In genomic region chr22:24555160-24555495, GRCh38 we compare ENCODE assay signal across 8 cellular contexts. TPM values are rescaled to one million over a fixed set of nuclear protein-coding genes. Genes with fewer than 3 reads are reported as not detected.
DNase-seq lines count a peak whose midpoint lies in the region; ATAC-seq and TF ChIP-seq lines count a peak whose summit lies in the region.

No MANE protein-coding gene starts in this region.

- no peak for TF ChIP-seq CTCF in BE2C (IDR thresholded peaks at IDR 0.05; ENCODE audit: low read depth, low read length)

- H3K4me1 Mint-ChIP-seq in activated CD4-positive, alpha-beta T cell treated with anti-CD3 and anti-CD28 coated beads, Interleukin-2, amount 10 ng/mL, durations not matched to agents 7 days and 5 days = peaks cover 68% of the 10 kb centered on the region

- CTCF ChIA-PET in activated CD4-positive, alpha-beta T cell treated with anti-CD3 and anti-CD28 coated beads, Interleukin-2, amount 10 ng/mL, durations not matched to agents 7 days and 5 days (lab: Charles Lee) = interaction anchor here (1.4 to 1.5 kb wide), 2 partner anchors 11 to 18 kb away, joined by 5 read pairs; no protein-coding TSS in a partner anchor

- POLR2A ChIA-PET in activated CD4-positive, alpha-beta T cell treated with anti-CD3 and anti-CD28 coated beads, Interleukin-2, amount 10 ng/mL, durations not matched to agents 7 days and 5 days (lab: Charles Lee) = interaction anchor here (1.0 to 1.4 kb wide), 3 partner anchors 9 to 357 kb away, joined by 3 to 5 read pairs (median 4); no protein-coding TSS in a partner anchor

- H3K4me3 Mint-ChIP-seq in activated CD4-positive, alpha-beta T cell treated with anti-CD3 and anti-CD28 coated beads, Interleukin-2, amount 10 ng/mL, durations not matched to agents 7 days and 5 days = peak overlapping the region; percentile 89

- peak; percentile 56 for ATAC-seq in HG03457 (IDR thresholded peaks at IDR 0.05; ENCODE audit: unreplicated experiment)

- H3K36me3 Mint-ChIP-seq in activated CD4-positive, alpha-beta T cell treated with anti-CD3 and anti-CD28 coated beads, Interleukin-2, amount 10 ng/mL, durations not matched to agents 7 days and 5 days (ENCODE audit: low read depth) = peaks cover 25% of the 10 kb centered on the region

- 0 out of 2 replicates have a peak, but pooled peaks cover 5% of the 10 kb centered on the region for H3K4me1 ChIP-seq in BE2C

- no peaks in the 10 kb centered on the region for H3K27me3 Mint-ChIP-seq in activated CD4-positive, alpha-beta T cell treated with anti-CD3 and anti-CD28 coated beads, Interleukin-2, amount 10 ng/mL, durations not matched to agents 7 days and 5 days

- H3K9me3 ChIP-seq in BE2C = no peaks in the 10 kb centered on the region

- H3K36me3 ChIP-seq in BE2C = peaks cover 24% of the 10 kb centered on the region

- H3K27ac Mint-ChIP-seq in activated CD4-positive, alpha-beta T cell treated with anti-CD3 and anti-CD28 coated beads, Interleukin-2, amount 10 ng/mL, durations not matched to agents 7 days and 5 days = peak overlapping the region; percentile 96

- no peaks in the 10 kb centered on the region for H3K27me3 ChIP-seq in BE2C

- H3K4me3 ChIP-seq in BE2C (ENCODE audit: low read depth, low read length) = peak overlapping the region; percentile 93

- no peaks in the 10 kb centered on the region for H3K9me3 Mint-ChIP-seq in activated CD4-positive, alpha-beta T cell treated with anti-CD3 and anti-CD28 coated beads, Interleukin-2, amount 10 ng/mL, durations not matched to agents 7 days and 5 days

- peak; percentile 100 for DNase-seq in BE2C
- peak; percentile 94 for DNase-seq in GM19240 (ENCODE audit: insufficient read length, low spot score)
- peak; percentile 92 for DNase-seq in NCI-H524 treated with DMSO at 0.1 percent for 48 hours (lab: John Stamatoyannopoulos, UW)
- DNase-seq in activated CD4-positive, alpha-beta T cell treated with anti-CD3 and anti-CD28 coated beads, Interleukin-2, amount 10 ng/mL, durations not matched to agents 7 days and 5 days = peak; percentile 100
- DNase-seq in cortex of kidney (lab: John Stamatoyannopoulos, UW) = peak; percentile 73
- DNase-seq in left kidney (ENCODE audit: low read depth, low spot score) = peak; percentile 99
- DNase-seq in stimulated activated CD4-positive, alpha-beta T cell treated with anti-CD3 and anti-CD28 coated beads, Interleukin-2, amount 100 ng/mL, for 24 hours = peak; percentile 100

RNA-seq across cellular contexts. Expression of gene GUCD1, which starts 0.2 kb away (rescaled TPM):
- polyA plus RNA-seq in BE2C (2012; ENCODE audit: insufficient read depth, insufficient read length, low read depth) = 49.5 TPM
- 100 to 1,000 TPM; 123 to 137 TPM for total RNA-seq in activated CD4-positive, alpha-beta T cell treated with anti-CD3 and anti-CD28 coated beads, Interleukin-2, amount 10 ng/mL, durations not matched to agents 7 days and 5 days

RNA-seq across cellular contexts. Expression of gene SNRPD3, which starts 0.7 kb away (rescaled TPM):
- polyA plus RNA-seq in BE2C (2012; ENCODE audit: insufficient read depth, insufficient read length, low read depth) = 546 TPM
- 100 to 1,000 TPM; 120 to 139 TPM for total RNA-seq in activated CD4-positive, alpha-beta T cell treated with anti-CD3 and anti-CD28 coated beads, Interleukin-2, amount 10 ng/mL, durations not matched to agents 7 days and 5 days

RNA-seq across cellular contexts. Expression of gene LRRC75B, which starts 37.7 kb away (rescaled TPM):
- polyA plus RNA-seq in BE2C (2012; ENCODE audit: insufficient read depth, insufficient read length, low read depth) = 8.6 TPM
- total RNA-seq in activated CD4-positive, alpha-beta T cell treated with anti-CD3 and anti-CD28 coated beads, Interleukin-2, amount 10 ng/mL, durations not matched to agents 7 days and 5 days = 1 to 10 TPM in 1 of 2 experiments, under 1 TPM in 1; 0.64 to 1.0 TPM

RNA-seq across cellular contexts. Expression of gene GGT1, which starts 47.9 kb away (rescaled TPM):
- 14.6 TPM for polyA plus RNA-seq in BE2C (2012; ENCODE audit: insufficient read depth, insufficient read length, low read depth)
- total RNA-seq in activated CD4-positive, alpha-beta T cell treated with anti-CD3 and anti-CD28 coated beads, Interleukin-2, amount 10 ng/mL, durations not matched to agents 7 days and 5 days = 10 to 100 TPM; 44.6 to 48.1 TPM

RNA-seq across cellular contexts. Expression of gene UPB1, which starts 60.0 kb away (rescaled TPM):
- 15.2 TPM for polyA plus RNA-seq in BE2C (2012; ENCODE audit: insufficient read depth, insufficient read length, low read depth)
- total RNA-seq in activated CD4-positive, alpha-beta T cell treated with anti-CD3 and anti-CD28 coated beads, Interleukin-2, amount 10 ng/mL, durations not matched to agents 7 days and 5 days = under 1 TPM; 0.40 to 0.67 TPM

Comparison
In these comparisons a context has a peak if more than half of its experiments do, and no peak if none do; other contexts are left out.
1. Peak in every context shown above with its lines: DNase-seq, ATAC-seq and H3K4me3 ChIP-seq.